ENCODE assay signal across 27 cellular contexts in the genomic region with DNA sequence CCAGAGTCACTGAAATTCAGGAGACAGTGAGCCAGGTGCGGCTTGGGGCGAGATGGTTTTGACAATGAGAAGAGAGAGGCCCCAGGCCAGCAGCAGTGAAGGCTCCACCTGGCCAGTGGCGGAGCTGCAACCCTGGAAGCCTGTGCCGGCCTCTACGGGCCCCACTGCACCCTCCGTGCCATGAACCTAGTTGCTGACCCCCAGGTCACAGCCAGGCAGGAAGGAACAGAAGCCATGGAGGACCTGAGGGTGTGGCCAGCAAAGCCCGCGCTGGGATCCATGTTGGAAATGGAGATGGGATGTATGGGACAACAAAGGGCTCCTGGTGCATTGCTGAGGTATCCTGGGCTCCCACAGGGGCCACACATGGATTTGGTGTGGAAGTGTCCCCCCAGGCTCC.
"Had no signal": no experiment of that assay in that cellular context is flagged by ENCODE, and none has a peak within 500 bp of the region (broad histone marks: within the 10 kb centered on the region; RNA-seq: fewer than 3 reads in every experiment).

No MANE protein-coding gene starts in this region.

- H3K4me1 Mint-ChIP-seq: nephron; stimulated activated naive B cell treated with anti-CD40 and anti-IgM and Interleukin-4, amounts not matched to agents 10 μg/mL and 1 μg/mL and 100 μg/mL, for 72 hours had no signal

- H3K27ac ChIP-seq: esophagus squamous epithelium, heart right ventricle, left ventricle myocardium inferior, pancreas, right lobe of liver, thoracic aorta, tibial nerve, upper lobe of left lung had no signal

- H3K9me3 ChIP-seq: esophagus squamous epithelium, heart right ventricle, left ventricle myocardium inferior, pancreas, right lobe of liver, thoracic aorta, tibial nerve, upper lobe of left lung had no signal

- H3K4me3 Mint-ChIP-seq: dendritic cell treated with granulocyte-macrophage colony-stimulating factor and Interleukin-4, amounts not matched to agents 40 ng/mL and 50 ng/mL, for 4 days; naive thymus-derived CD4-positive, alpha-beta T cell; nephron; stimulated activated naive B cell treated with anti-CD40 and anti-IgM and Interleukin-4, amounts not matched to agents 10 μg/mL and 1 μg/mL and 100 μg/mL, for 72 hours; stimulated activated naive CD8-positive, alpha-beta T cell treated with anti-CD3 and anti-CD28 coated beads, Interleukin-15, Interleukin-2, amounts not matched to agents 100 ng/mL and 50 ng/mL, for 24 hours had no signal

- H3K27ac Mint-ChIP-seq: dendritic cell treated with granulocyte-macrophage colony-stimulating factor and Interleukin-4, amounts not matched to agents 40 ng/mL and 50 ng/mL, for 4 days; naive thymus-derived CD4-positive, alpha-beta T cell; nephron; stimulated activated naive B cell treated with anti-CD40 and anti-IgM and Interleukin-4, amounts not matched to agents 10 μg/mL and 1 μg/mL and 100 μg/mL, for 72 hours; stimulated activated naive CD8-positive, alpha-beta T cell treated with anti-CD3 and anti-CD28 coated beads, Interleukin-15, Interleukin-2, amounts not matched to agents 100 ng/mL and 50 ng/mL, for 24 hours had no signal

- H3K9me3 Mint-ChIP-seq: dendritic cell treated with granulocyte-macrophage colony-stimulating factor and Interleukin-4, amounts not matched to agents 40 ng/mL and 50 ng/mL, for 4 days; nephron; stimulated activated naive B cell treated with anti-CD40 and anti-IgM and Interleukin-4, amounts not matched to agents 10 μg/mL and 1 μg/mL and 100 μg/mL, for 72 hours; stimulated activated naive CD8-positive, alpha-beta T cell treated with anti-CD3 and anti-CD28 coated beads, Interleukin-15, Interleukin-2, amounts not matched to agents 100 ng/mL and 50 ng/mL, for 24 hours had no signal

- H3K27me3 Mint-ChIP-seq: dendritic cell treated with granulocyte-macrophage colony-stimulating factor and Interleukin-4, amounts not matched to agents 40 ng/mL and 50 ng/mL, for 4 days; naive thymus-derived CD4-positive, alpha-beta T cell had no signal

- H3K4me1 ChIP-seq: esophagus squamous epithelium, heart right ventricle, left ventricle myocardium inferior, pancreas, right lobe of liver, tibial nerve had no signal

- H3K27me3 ChIP-seq: pancreas, right lobe of liver, tibial nerve, upper lobe of left lung had no signal

- ATAC-seq: heart right ventricle; left colon; naive thymus-derived CD4-positive, alpha-beta T cell; pancreas; stimulated activated naive B cell treated with anti-CD40 and anti-IgM and Interleukin-4, amounts not matched to agents 10 μg/mL and 1 μg/mL and 100 μg/mL, for 72 hours had no signal

- DNase-seq: effector memory CD4-positive, alpha-beta T cell; erythroblast; esophagus squamous epithelium; foreskin melanocyte; glutamatergic neuron; heart right ventricle; hippocampal formation; kidney glomerular epithelial cell; left colon; left ventricle myocardium inferior; mesenchymal stem cell; midbrain; naive thymus-derived CD4-positive, alpha-beta T cell; occipital lobe; pancreas; retina; right lobe of liver; small intestine; stimulated activated CD4-positive, alpha-beta T cell treated with anti-CD3 and anti-CD28 coated beads, Interleukin-15, amount 100 ng/mL, for 24 hours; stimulated activated CD4-positive, alpha-beta T cell treated with anti-CD3 and anti-CD28 coated beads, Interleukin-2, amount 100 ng/mL, for 48 hours; stimulated activated naive B cell treated with anti-CD40 and anti-IgM and Interleukin-4, amounts not matched to agents 10 μg/mL and 1 μg/mL and 100 μg/mL, for 72 hours had no signal

- H3K36me3 ChIP-seq: esophagus squamous epithelium, heart right ventricle, left ventricle myocardium inferior, pancreas, right lobe of liver, thoracic aorta, tibial nerve, upper lobe of left lung had no signal

- H3K4me3 ChIP-seq: esophagus squamous epithelium, heart right ventricle, left ventricle myocardium inferior, pancreas, right lobe of liver, thoracic aorta, tibial nerve, upper lobe of left lung had no signal

- H3K36me3 Mint-ChIP-seq: naive thymus-derived CD4-positive, alpha-beta T cell had no signal
